In genomic region chr14:103480595-103480994, GRCh38 we compare ENCODE assay signal across 11 cellular contexts. TPM values are rescaled to one million over a fixed set of nuclear protein-coding genes. Genes with fewer than 3 reads are reported as not detected.
DNase-seq lines count a peak whose midpoint lies in the region; ATAC-seq and TF ChIP-seq lines count a peak whose summit lies in the region.
"Had no signal": no experiment of that assay in that cellular context is flagged by ENCODE, and none has a peak within 500 bp of the region (broad histone marks: within the 10 kb centered on the region; RNA-seq: fewer than 3 reads in every experiment).

No MANE protein-coding gene starts in this region.

- H3K36me3 Mint-ChIP-seq in CD8-positive, alpha-beta T cell, result peaks cover 73% of the 10 kb centered on the region
- peaks cover 10% of the 10 kb centered on the region for H3K36me3 Mint-ChIP-seq in IgD-negative memory B cell
- H3K36me3 Mint-ChIP-seq in activated naive CD8-positive, alpha-beta T cell treated with anti-CD3 and anti-CD28 coated beads for 36 hours, result peaks cover 26% of the 10 kb centered on the region

- peaks cover 5% of the 10 kb centered on the region for H3K4me1 ChIP-seq in CD8-positive, alpha-beta T cell (ENCODE audit: insufficient read depth, low read length)

- H3K4me3 ChIP-seq in CD8-positive, alpha-beta T cell (ENCODE audit: low read depth, low read length), result no peak overlapping the region
- H3K4me3 ChIP-seq: GM23338 had no signal

- DNase-seq in CD8-positive, alpha-beta T cell, result no peak
- DNase-seq in activated naive CD8-positive, alpha-beta T cell treated with anti-CD3 and anti-CD28 coated beads for 36 hours, result no peak
- DNase-seq in erythroblast (lab: John Stamatoyannopoulos, UW) (no peak), activated gamma-delta T cell (lab: John Stamatoyannopoulos, UW) (no peak), HuH-7.5 (ENCODE audit: low spot score) (no peak), SKM-1 treated with dmso at 0.1 percent for 144 hours (lab: John Stamatoyannopoulos, UW; ENCODE audit: unreplicated experiment) (no peak)
- DNase-seq: aorta, Calu3 had no signal

- intact Hi-C loops in CD8-positive, alpha-beta T cell (cut with DNase I, micrococcal nuclease), result no loop called here

- no peak overlapping the region for H3K4me3 Mint-ChIP-seq in CD8-positive, alpha-beta T cell
- H3K4me3 Mint-ChIP-seq in IgD-negative memory B cell, result peak overlapping the region in 2 of 4 donors; percentile 34 to 42
- no peak overlapping the region for H3K4me3 Mint-ChIP-seq in activated naive CD8-positive, alpha-beta T cell treated with anti-CD3 and anti-CD28 coated beads for 36 hours
- H3K4me3 Mint-ChIP-seq: GM23338 had no signal

- CTCF ChIA-PET in CD8-positive, alpha-beta T cell (lab: Charles Lee), result no interaction called here

- H3K36me3 ChIP-seq in CD8-positive, alpha-beta T cell (ENCODE audit: insufficient read depth, low read length), result peaks cover 17% of the 10 kb centered on the region

- H3K4me1 Mint-ChIP-seq in CD8-positive, alpha-beta T cell (ENCODE audit: low read depth), result peaks cover 14% of the 10 kb centered on the region
- H3K4me1 Mint-ChIP-seq in IgD-negative memory B cell, result peaks cover 13 to 16% (median 13%) of the 10 kb centered on the region in 3 donors
- peaks cover 18% of the 10 kb centered on the region for H3K4me1 Mint-ChIP-seq in activated naive CD8-positive, alpha-beta T cell treated with anti-CD3 and anti-CD28 coated beads for 36 hours
- H3K4me1 Mint-ChIP-seq: GM23338 had no signal

- H3K27ac Mint-ChIP-seq in CD8-positive, alpha-beta T cell, result peak overlapping the region; percentile 19
- peak overlapping the region in 2 of 3 donors; percentile 2 to 63 for H3K27ac Mint-ChIP-seq in IgD-negative memory B cell
- peak overlapping the region; percentile 44 for H3K27ac Mint-ChIP-seq in activated naive CD8-positive, alpha-beta T cell treated with anti-CD3 and anti-CD28 coated beads for 36 hours
- H3K27ac Mint-ChIP-seq: GM23338 had no signal

- no peak for TF ChIP-seq POLR2A in erythroblast (IDR thresholded peaks at IDR 0.05; ENCODE audit: low read length)

- TF ChIP-seq CTCF in CD8-positive, alpha-beta T cell (IDR thresholded peaks at IDR 0.05), result no peak

- no peaks in the 10 kb centered on the region for H3K9me3 ChIP-seq in CD8-positive, alpha-beta T cell (ENCODE audit: low read length)

- H3K27me3 Mint-ChIP-seq in CD8-positive, alpha-beta T cell (ENCODE audit: low read depth), result no peaks in the 10 kb centered on the region
- H3K27me3 Mint-ChIP-seq in IgD-negative memory B cell, result no peaks in the 10 kb centered on the region
- no peaks in the 10 kb centered on the region for H3K27me3 Mint-ChIP-seq in activated naive CD8-positive, alpha-beta T cell treated with anti-CD3 and anti-CD28 coated beads for 36 hours

- H3K9me3 Mint-ChIP-seq in CD8-positive, alpha-beta T cell, result no peaks in the 10 kb centered on the region
- H3K9me3 Mint-ChIP-seq in IgD-negative memory B cell, result no peaks in the 10 kb centered on the region
- H3K9me3 Mint-ChIP-seq in activated naive CD8-positive, alpha-beta T cell treated with anti-CD3 and anti-CD28 coated beads for 36 hours, result no peaks in the 10 kb centered on the region
- H3K9me3 Mint-ChIP-seq: GM23338 had no signal

- no peak overlapping the region for H3K27ac ChIP-seq in CD8-positive, alpha-beta T cell (ENCODE audit: low read depth, low read length)

- POLR2A ChIA-PET in CD8-positive, alpha-beta T cell (lab: Charles Lee), result no interaction called here

- ATAC-seq in CD8-positive, alpha-beta T cell, result peak; percentile 67
- peak; percentile 71 for ATAC-seq in GM19463 (IDR thresholded peaks at IDR 0.05; ENCODE audit: unreplicated experiment)
- ATAC-seq: GM23338 had no signal

- H3K27me3 ChIP-seq in CD8-positive, alpha-beta T cell (ENCODE audit: insufficient read depth, low read length), result no peaks in the 10 kb centered on the region

RNA-seq across cellular contexts. Expression of gene CKB, which starts 42.0 kb away (rescaled TPM):
- total RNA-seq in CD8-positive, alpha-beta T cell, result 1 to 10 TPM; 6.5 TPM
- 0.61 TPM for polyA plus RNA-seq in IgD-negative memory B cell
- 1 to 10 TPM; 3.1 to 3.3 TPM for total RNA-seq in activated naive CD8-positive, alpha-beta T cell treated with anti-CD3 and anti-CD28 coated beads for 36 hours

RNA-seq across cellular contexts. Expression of gene TRMT61A, which starts 48.4 kb away (rescaled TPM):
- total RNA-seq in CD8-positive, alpha-beta T cell, result 10 to 100 TPM; 10.9 to 11.6 TPM
- polyA plus RNA-seq in IgD-negative memory B cell, result 12.6 TPM
- total RNA-seq in activated naive CD8-positive, alpha-beta T cell treated with anti-CD3 and anti-CD28 coated beads for 36 hours, result 10 to 100 TPM; 20.6 to 22.1 TPM
